8 cellular contexts compared by ENCODE assay signal in genomic region chr2:142131016-142131714, GRCh38. TPM values are rescaled to one million over a fixed set of nuclear protein-coding genes. Genes with fewer than 3 reads are reported as not detected.
A peak's percentile ranks its signal among the peaks of the same experiment; 100 is the strongest.
DNase-seq lines count a peak whose midpoint lies in the region; FAIRE-seq and TF ChIP-seq lines count a peak whose summit lies in the region.

TSS of gene LRP1B (minus strand) at chr2:142131016. CDS start at chr2:142130729, 287 bp downstream.

- no peak for TF ChIP-seq EP300 in H1 (IDR thresholded peaks at IDR 0.05; ENCODE audit: borderline replicate concordance in 1 of 2, low read depth in 2 of 2, low read length in 2 of 2)

- H3K27ac ChIP-seq in GM23248 (no peak within 1 kb of the TSS), H1 (ENCODE audit: low read depth, low read length) (no peak within 1 kb of the TSS)

- H3K18ac ChIP-seq in H1 (ENCODE audit: extremely low read depth, low read length) = 0 out of 2 replicates have a peak within 1 kb of the TSS, but pooled peaks have one; percentile 60

- H2AFZ ChIP-seq in GM23248 (peak within 1 kb of the TSS; percentile 77), H1 (ENCODE audit: low read length) (peak within 1 kb of the TSS; percentile 88)

- H4K91ac ChIP-seq in H1 (replicated peaks; ENCODE audit: insufficient read length, low read length) = no peak within 1 kb of the TSS

- 0 out of 4 replicates have a peak, but pooled peaks of 1 of the 2 experiments have one; percentile 4 for TF ChIP-seq RAD21 in H1 (IDR thresholded peaks at IDR 0.05 in 1 of 2, conservative IDR thresholded peaks at IDR 0.05 in 1 of 2; ENCODE audit: low read depth in 2 of 2, low read length in 2 of 2)

- TF ChIP-seq CTCF in GM10266 (IDR thresholded peaks at IDR 0.05; ENCODE audit: control insufficient read depth, insufficient read depth, low read depth, missing control alignments) (no peak), H1 (IDR thresholded peaks at IDR 0.05; ENCODE audit: control extremely low read depth in 1 of 3, insufficient read depth in 1 of 3, low read depth in 1 of 3, low read length in 3 of 3) (no peak), type B pancreatic cell (conservative IDR thresholded peaks at IDR 0.05) (no peak)

- H4K20me1 ChIP-seq in GM23248 (ENCODE audit: insufficient read depth) (no peaks in the 10 kb centered on the region), H1 (replicated peaks in 1 of 2; ENCODE audit: control insufficient read depth in 1 of 2, insufficient read depth in 2 of 2, low read length in 2 of 2) (no peaks in the 10 kb centered on the region)

- in situ Hi-C loops in GM23248 (cut with MboI) = no loop called here

- H3K14ac ChIP-seq in H1 (ENCODE audit: insufficient read length) = no peak within 1 kb of the TSS

- no peak within 1 kb of the TSS for H3K23ac ChIP-seq in H1 (ENCODE audit: insufficient read length)

- H2AK5ac ChIP-seq in H1 (ENCODE audit: low read depth, low read length) = no peak within 1 kb of the TSS

- CTCF ChIA-PET in H1 (lab: Charles Lee; ENCODE audit: partially characterized antibody) = interaction anchor here (0.7 to 1.9 kb wide), 5 partner anchors 9 to 1083 kb away, joined by 3 to 16 read pairs (median 4); no protein-coding TSS in a partner anchor

- no peak within 1 kb of the TSS for H3K56ac ChIP-seq in H1 (replicated peaks; ENCODE audit: insufficient read length, low read depth, low read length)

- peak within 1 kb of the TSS; percentile 67; the same call in 1 of the 2 replicates for H2BK5ac ChIP-seq in H1 (ENCODE audit: low read depth, low read length)

- H3K79me2 ChIP-seq in GM23248 (ENCODE audit: insufficient read depth) (no peaks in the 10 kb centered on the region), H1 (ENCODE audit: control insufficient read depth in 1 of 2, insufficient read depth in 2 of 2, low read length in 2 of 2) (no peaks in the 10 kb centered on the region)

- H4K8ac ChIP-seq in H1 (ENCODE audit: extremely low read depth, insufficient read depth, low read length) = peak within 1 kb of the TSS; percentile 84; the same call in 1 of the 2 replicates

- no peaks in the 10 kb centered on the region for H3K79me1 ChIP-seq in H1 (ENCODE audit: low read depth, low read length)

- no peak within 1 kb of the TSS for H2BK20ac ChIP-seq in H1 (ENCODE audit: low read length)

- H3K4me3 Mint-ChIP-seq in type B pancreatic cell = peak within 1 kb of the TSS; percentile 97

- POLR2A ChIA-PET in H1 (lab: Charles Lee; ENCODE audit: partially characterized antibody) = interaction anchor here (1.0 to 2.1 kb wide), 3 partner anchors 10 to 16 kb away, joined by 3 to 15 read pairs (median 4); no protein-coding TSS in a partner anchor

- no peaks in the 10 kb centered on the region for H3K9me3 Mint-ChIP-seq in type B pancreatic cell

- no peaks in the 10 kb centered on the region for H3K36me3 Mint-ChIP-seq in type B pancreatic cell

- no peak within 1 kb of the TSS for H2BK120ac ChIP-seq in H1 (replicated peaks; ENCODE audit: low read depth, low read length)

- peak within 1 kb of the TSS; percentile 81 for H3K4me2 ChIP-seq in GM23248 (ENCODE audit: unreplicated experiment)
- H3K4me2 ChIP-seq in H1 (ENCODE audit: insufficient read depth in 1 of 2, low read depth in 2 of 2, low read length in 2 of 2) = peak within 1 kb of the TSS; percentile 80 to 97

- H3K9me3 ChIP-seq in GM23248 (ENCODE audit: low read depth) (no peaks in the 10 kb centered on the region), H1 (ENCODE audit: insufficient read depth in 2 of 2, low read depth in 1 of 2, low read length in 1 of 2) (no peaks in the 10 kb centered on the region)

- H3K4me1 Mint-ChIP-seq in type B pancreatic cell (ENCODE audit: unreplicated experiment) = peaks cover 12% of the 10 kb centered on the region

- H3K9ac ChIP-seq in GM23248 (peak within 1 kb of the TSS; percentile 17; the same call in 1 of the 2 replicates), H1 (replicated peaks in 1 of 4; ENCODE audit: extremely low read depth in 1 of 4, low read depth in 3 of 4, low read length in 3 of 4) (peak within 1 kb of the TSS in 2 of 4 experiments; percentile 14 to 65; a peak in 5 of 7 replicates)

- H3K9me2 ChIP-seq in GM23248 (ENCODE audit: insufficient read depth) = no peaks in the 10 kb centered on the region

- H4K5ac ChIP-seq in H1 (ENCODE audit: insufficient read length, low read depth, low read length) = no peak within 1 kb of the TSS

- no peak within 1 kb of the TSS for H3K4ac ChIP-seq in H1 (replicated peaks; ENCODE audit: insufficient read length, low read depth, low read length)

- peak within 1 kb of the TSS; percentile 73 for H3K4me3 ChIP-seq in GM23248
- H3K4me3 ChIP-seq in H1 (ENCODE audit: extremely low read depth in 1 of 4, insufficient read depth in 2 of 4, low read depth in 3 of 4, low read length in 4 of 4) = peak within 1 kb of the TSS; percentile 65 to 75 (median 72)

- H3K4me1 ChIP-seq in GM23248 (ENCODE audit: insufficient read depth) (peaks cover 6% of the 10 kb centered on the region; the same call in 1 of the 2 replicates), H1 (replicated peaks in 1 of 4; ENCODE audit: control insufficient read depth in 3 of 4, insufficient read depth in 4 of 4, low read length in 3 of 4) (no peaks in the 10 kb centered on the region; a peak in 1 of 7 replicates)

- FAIRE-seq in H1 (lab: Jason Lieb, UNC) = peak; percentile 66

- H3K36me3 ChIP-seq in GM23248 (ENCODE audit: low read depth) = no peaks in the 10 kb centered on the region
- no peaks in the 10 kb centered on the region for H3K36me3 ChIP-seq in H1 (ENCODE audit: control insufficient read depth in 2 of 4, insufficient read depth in 4 of 4, low read length in 3 of 4)

- peak within 1 kb of the TSS; percentile 80 for H3K27ac Mint-ChIP-seq in type B pancreatic cell

- peaks cover 43% of the 10 kb centered on the region for H3K27me3 ChIP-seq in GM23248 (replicated peaks; ENCODE audit: insufficient read depth)
- peaks cover 4 to 29% (median 22%) of the 10 kb centered on the region in 4 experiments for H3K27me3 ChIP-seq in H1 (replicated peaks in 1 of 4; ENCODE audit: control insufficient read depth in 3 of 4, extremely low read depth in 1 of 4, insufficient read depth in 3 of 4, low read length in 3 of 4)

- peak within 1 kb of the TSS; percentile 32; the same call in 1 of the 2 replicates for H2BK12ac ChIP-seq in H1 (ENCODE audit: low read depth, low read length)

- TF ChIP-seq POLR2A in H1 (IDR thresholded peaks at IDR 0.05; ENCODE audit: control extremely low read depth in 1 of 2, low read depth in 2 of 2, low read length in 2 of 2) = no peak

- no peak within 1 kb of the TSS for H2BK15ac ChIP-seq in H1 (ENCODE audit: low read length)

- H3K23me2 ChIP-seq in H1 (ENCODE audit: low read depth, low read length) = peaks cover 19% of the 10 kb centered on the region

- peaks cover 61% of the 10 kb centered on the region for H3K27me3 Mint-ChIP-seq in type B pancreatic cell

- H3F3A ChIP-seq in GM23248 (ENCODE audit: insufficient read depth) = no peaks in the 10 kb centered on the region

- DNase-seq in GM10266 (ENCODE audit: extremely low spot score) = peak; percentile 21
- peak; percentile 46 for DNase-seq in GM23248
- peak; percentile 59 for DNase-seq in NCI-H748 (lab: John Stamatoyannopoulos, UW; ENCODE audit: unreplicated experiment)
- peak; percentile 3 to 52 for DNase-seq in H1 (ENCODE audit: low read depth in 1 of 2, low spot score in 2 of 2)
- DNase-seq in medulla oblongata (ENCODE audit: extremely low spot score) = peak; percentile 71
- peak; percentile 62 for DNase-seq in type B pancreatic cell (ENCODE audit: extremely low spot score, unreplicated experiment)
- no peak for DNase-seq in germinal center (ENCODE audit: low spot score)
- no peak for DNase-seq in NCI-H146 treated with DMSO at 0.1 percent for 48 hours (lab: John Stamatoyannopoulos, UW; ENCODE audit: unreplicated experiment)

- WGBS in GM23248 (ENCODE audit: low coverage in 1 of 2, low lambda C conversion rate in 2 of 2, missing lambda C conversion rate in 2 of 2), 2 experiments = 1 to 2% methylated on average over 21 of the region's 21 CpGs
- 4% methylated on average over 21 of the region's 21 CpGs; no CpG with 5 or more reads in 1 of the 2 experiments for WGBS in H1 (ENCODE audit: extremely low coverage in 1 of 2, insufficient coverage in 1 of 2, insufficient read length in 1 of 2, insufficient replicate concordance in 2 of 2, low coverage in 1 of 2, low lambda C conversion rate in 2 of 2, missing lambda C conversion rate in 1 of 2), 2 experiments

TF ChIP-seq in H1, 55 proteins besides CTCF, POLR2A, EP300 and RAD21 (continues in another document):
- no peak for TF ChIP-seq RFX5 (IDR thresholded peaks at IDR 0.05; ENCODE audit: borderline replicate concordance, low read depth, low read length)
- TF ChIP-seq TAF7 (optimal IDR thresholded peaks at IDR 0.05; ENCODE audit: borderline replicate concordance, low read depth, low read length) = no peak
- peak; percentile 59; the same call in 1 of the 2 replicates for TF ChIP-seq TBP (IDR thresholded peaks at IDR 0.05; ENCODE audit: low read depth, low read length)
- no peak for TF ChIP-seq TCF12 (IDR thresholded peaks at IDR 0.05; ENCODE audit: low read depth, low read length)
- no peak for TF ChIP-seq PHF8 (conservative IDR thresholded peaks at IDR 0.05; ENCODE audit: low read depth, low read length)
- TF ChIP-seq SP2 (IDR thresholded peaks at IDR 0.05; ENCODE audit: low read length) = no peak
- no peak for TF ChIP-seq SIN3A (conservative IDR thresholded peaks at IDR 0.05 in 1 of 2, IDR thresholded peaks at IDR 0.05 in 1 of 2; ENCODE audit: low read depth in 1 of 2, low read length in 2 of 2)
- no peak for TF ChIP-seq KDM5A (IDR thresholded peaks at IDR 0.05; ENCODE audit: low read length)
- no peak for TF ChIP-seq POU5F1 (IDR thresholded peaks at IDR 0.05; ENCODE audit: low read depth, low read length)
- peak; percentile 98 for TF ChIP-seq BACH1 (IDR thresholded peaks at IDR 0.05; ENCODE audit: low read length)
- no peak for TF ChIP-seq CTBP2 (IDR thresholded peaks at IDR 0.05; ENCODE audit: borderline replicate concordance, insufficient read depth, insufficient read length, low read length)

RNA-seq across cellular contexts. Expression of gene LRP1B, which starts in this region (rescaled TPM):
- not detected in 2 replicates for total RNA-seq in GM23248 (2014; rRNA removed; shearing (Covaris generic))
- not detected in 2 replicates for polyA plus RNA-seq in GM23248 (2016; fragmentation: Nextera tagmentation; extraction: Ambion mirVana)
- total RNA-seq in H1 (2021; fragmentation: NEBNext Ultra II Directional; extraction: Animal tissue kit (Norgen Biotek cat#: 25700)) = 0.04 TPM in 1 of 2 replicates, not detected in the other
- polyA plus RNA-seq in H1 (2011; rRNA removed) = 0.03 and 0.08 TPM in 2 replicates
- 0.04 TPM for polyA plus RNA-seq in H1 (2011; cell fraction: cytosol; rRNA removed)
- 0.06 TPM for polyA plus RNA-seq in H1 (2011; cell fraction: nucleus; rRNA removed)
- polyA plus RNA-seq in H1 (2012, experiment 1 of 2) = 0.01 to 0.11 TPM (median 0.09 TPM) in 4 replicates
- polyA plus RNA-seq in H1 (2012, experiment 2 of 2) = not detected
- polyA plus RNA-seq in H1 (2013, experiment 1 of 2) = 0.14 TPM
- 0.15 TPM for polyA plus RNA-seq in H1 (2013, experiment 2 of 2)
- 0.68 and 2.5 TPM in 2 replicates for polyA minus RNA-seq in H1 (2011; rRNA and poly(A)+ RNA removed)
- polyA minus RNA-seq in H1 (2011; cell fraction: cytosol; rRNA and poly(A)+ RNA removed) = not detected
- 2.9 TPM for polyA minus RNA-seq in H1 (2011; cell fraction: nucleus; rRNA and poly(A)+ RNA removed)
- 2.5 and 16.0 TPM in 2 replicates for total RNA-seq in type B pancreatic cell (ENCODE audit: low replicate concordance)

Comparison
In these comparisons a context has a peak if more than half of its experiments do, and no peak if none do; other contexts are left out.
1. Peak in DNase-seq, H3K4me3 ChIP-seq, H3K9ac ChIP-seq and H3K4me2 ChIP-seq in GM23248; RNA of the gene not detected or under 1 TPM.
2. DNase-seq: peak in GM10266 (single experiment), NCI-H748 (single experiment), H1 (2 of 2), medulla oblongata (single experiment) and type B pancreatic cell (single experiment); none in germinal center (single experiment) and NCI-H146 treated with DMSO at 0.1 percent for 48 hours (single experiment).